In genomic region chr9:136631038-136632000, GRCh38 we compare ENCODE assay signal across 8 cellular contexts. TPM values are rescaled to one million over a fixed set of nuclear protein-coding genes. Genes with fewer than 3 reads are reported as not detected.
DNase-seq lines count a peak whose midpoint lies in the region; ATAC-seq and TF ChIP-seq lines count a peak whose summit lies in the region.

No MANE protein-coding gene starts in this region.

- POLR2A ChIA-PET in activated CD4-positive, alpha-beta T cell treated with anti-CD3 and anti-CD28 coated beads for 36 hours (lab: Charles Lee), result no interaction called here

- no peak overlapping the region for H3K27ac ChIP-seq in liver (ENCODE audit: low read depth in 1 of 2, low read length in 2 of 2)

- WGBS in liver, result 43% methylated on average over 31 of the region's 31 CpGs

- no peaks in the 10 kb centered on the region for H3K36me3 Mint-ChIP-seq in activated CD4-positive, alpha-beta T cell treated with anti-CD3 and anti-CD28 coated beads for 36 hours (ENCODE audit: low read depth)

- CTCF ChIA-PET in activated CD4-positive, alpha-beta T cell treated with anti-CD3 and anti-CD28 coated beads for 36 hours (lab: Charles Lee), result interaction anchor here (0.6 to 1.4 kb wide), 8 partner anchors 12 to 191 kb away, joined by 3 to 18 read pairs (median 4); no protein-coding TSS in a partner anchor

- TF ChIP-seq CTCF in liver (IDR thresholded peaks at IDR 0.05; ENCODE audit: low read depth, low read length, missing input control), result peak; percentile 85

- no peak overlapping the region for H3K4me3 ChIP-seq in liver (ENCODE audit: low read depth in 1 of 3, low read length in 3 of 3)

- no peaks in the 10 kb centered on the region for H3K27me3 Mint-ChIP-seq in activated CD4-positive, alpha-beta T cell treated with anti-CD3 and anti-CD28 coated beads for 36 hours

- H3K27ac Mint-ChIP-seq in activated CD4-positive, alpha-beta T cell treated with anti-CD3 and anti-CD28 coated beads for 36 hours, result no peak overlapping the region

- peaks cover 11 to 41% (median 27%) of the 10 kb centered on the region in 4 donors for H3K4me1 ChIP-seq in liver (ENCODE audit: control insufficient read depth in 4 of 4, insufficient read depth in 4 of 4, low read length in 3 of 4)

- no peak overlapping the region for H3K9ac ChIP-seq in liver (ENCODE audit: low read depth in 1 of 2, low read length in 2 of 2)

- peak; percentile 95 to 99 for TF ChIP-seq RAD21 in liver (IDR thresholded peaks at IDR 0.05)

- H3K4me1 Mint-ChIP-seq in activated CD4-positive, alpha-beta T cell treated with anti-CD3 and anti-CD28 coated beads for 36 hours, result no peaks in the 10 kb centered on the region

- no peaks in the 10 kb centered on the region for H3K9me3 ChIP-seq in liver (ENCODE audit: control insufficient read depth in 4 of 4, low read length in 3 of 4)

- peak; percentile 89 for ATAC-seq in activated CD4-positive, alpha-beta T cell treated with anti-CD3 and anti-CD28 coated beads for 36 hours
- ATAC-seq in GM18511 (IDR thresholded peaks at IDR 0.05; ENCODE audit: unreplicated experiment), result no peak

- H3K4me3 Mint-ChIP-seq in activated CD4-positive, alpha-beta T cell treated with anti-CD3 and anti-CD28 coated beads for 36 hours, result no peak overlapping the region

- H3K27me3 ChIP-seq in liver (ENCODE audit: control insufficient read depth in 4 of 4, insufficient read depth in 4 of 4, low read length in 3 of 4), result no peaks in the 10 kb centered on the region

- intact Hi-C loops in activated CD4-positive, alpha-beta T cell treated with anti-CD3 and anti-CD28 coated beads for 36 hours (cut with DNase I, micrococcal nuclease), result loop anchor here (1.0 kb wide), 2 partner anchors 143 to 231 kb away; partner anchors contain the start of gene SNAPC4 (in 1 of the 2)

- no peaks in the 10 kb centered on the region for H3K36me3 ChIP-seq in liver (ENCODE audit: control insufficient read depth in 4 of 4, insufficient read depth in 3 of 4, low read depth in 1 of 4, low read length in 3 of 4)

- DNase-seq in 8988T (peak; percentile 89), GM19238 (ENCODE audit: insufficient read length, low spot score) (peak; percentile 71), NCI-H345 treated with DMSO at 0.1 percent for 48 hours (lab: John Stamatoyannopoulos, UW; ENCODE audit: unreplicated experiment) (peak; percentile 46), cerebellar cortex (ENCODE audit: low spot score) (peak; percentile 75)
- DNase-seq in activated CD4-positive, alpha-beta T cell treated with anti-CD3 and anti-CD28 coated beads for 36 hours, result peak; percentile 85
- DNase-seq in stimulated activated CD4-positive, alpha-beta T cell treated with anti-CD3 and anti-CD28 coated beads, TNF-alpha, amount 100 ng/mL, for 24 hours (ENCODE audit: low read depth in 3 of 3), result peak; percentile 41 to 73 (median 42)

- H3K9me3 Mint-ChIP-seq in activated CD4-positive, alpha-beta T cell treated with anti-CD3 and anti-CD28 coated beads for 36 hours (ENCODE audit: low read depth), result no peaks in the 10 kb centered on the region

TF ChIP-seq in liver, 16 proteins besides CTCF, POLR2A, EP300 and RAD21:
- TF ChIP-seq HNF4A (conservative IDR thresholded peaks at IDR 0.05) (no peak), YY1 (IDR thresholded peaks at IDR 0.05) (no peak), GABPA (IDR thresholded peaks at IDR 0.05 in 1 of 2, conservative IDR thresholded peaks at IDR 0.05 in 1 of 2) (no peak), NR2F2 (IDR thresholded peaks at IDR 0.05) (no peak), HNF4G (IDR thresholded peaks at IDR 0.05) (no peak)

RNA-seq across cellular contexts. Expression of gene EGFL7, which starts 31.4 kb away (rescaled TPM):
- total RNA-seq in activated CD4-positive, alpha-beta T cell treated with anti-CD3 and anti-CD28 coated beads for 36 hours, result 1 to 10 TPM; 1.2 to 1.4 TPM
- total RNA-seq in liver, result 10 to 100 TPM; 34.5 to 38.5 TPM
- polyA plus RNA-seq in liver, result 10 to 100 TPM; 32.1 to 39.7 TPM

RNA-seq across cellular contexts. Expression of gene AGPAT2, which starts 55.9 kb away (rescaled TPM):
- total RNA-seq in activated CD4-positive, alpha-beta T cell treated with anti-CD3 and anti-CD28 coated beads for 36 hours, result 10 to 100 TPM in 1 of 2 experiments, 1 to 10 TPM in 1; 9.0 to 10.4 TPM
- total RNA-seq in liver, result 100 to 1,000 TPM in 1 of 2 donors, 10 to 100 TPM in 1; 75.1 to 213 TPM
- polyA plus RNA-seq in liver, result 100 to 1,000 TPM; 211 to 222 TPM

Comparison
In these comparisons a context has a peak if more than half of its experiments do, and no peak if none do; other contexts are left out.
1. RNA of gene EGFL7, which starts 31.4 kb away (total RNA-seq): 34.5 to 38.5 TPM in liver; 1.2 to 1.4 TPM in activated CD4-positive, alpha-beta T cell treated with anti-CD3 and anti-CD28 coated beads for 36 hours; every median in the first group is over 10 times any median in the second.
2. RNA of gene AGPAT2, which starts 55.9 kb away (total RNA-seq): 75.1 to 213 TPM in liver; 9.0 to 10.4 TPM in activated CD4-positive, alpha-beta T cell treated with anti-CD3 and anti-CD28 coated beads for 36 hours; every median in the first group is over 4 times any median in the second.
3. Peak in every context shown above with its lines, with median percentiles within 50 percentile points of each other: DNase-seq.